In the genomic region with DNA sequence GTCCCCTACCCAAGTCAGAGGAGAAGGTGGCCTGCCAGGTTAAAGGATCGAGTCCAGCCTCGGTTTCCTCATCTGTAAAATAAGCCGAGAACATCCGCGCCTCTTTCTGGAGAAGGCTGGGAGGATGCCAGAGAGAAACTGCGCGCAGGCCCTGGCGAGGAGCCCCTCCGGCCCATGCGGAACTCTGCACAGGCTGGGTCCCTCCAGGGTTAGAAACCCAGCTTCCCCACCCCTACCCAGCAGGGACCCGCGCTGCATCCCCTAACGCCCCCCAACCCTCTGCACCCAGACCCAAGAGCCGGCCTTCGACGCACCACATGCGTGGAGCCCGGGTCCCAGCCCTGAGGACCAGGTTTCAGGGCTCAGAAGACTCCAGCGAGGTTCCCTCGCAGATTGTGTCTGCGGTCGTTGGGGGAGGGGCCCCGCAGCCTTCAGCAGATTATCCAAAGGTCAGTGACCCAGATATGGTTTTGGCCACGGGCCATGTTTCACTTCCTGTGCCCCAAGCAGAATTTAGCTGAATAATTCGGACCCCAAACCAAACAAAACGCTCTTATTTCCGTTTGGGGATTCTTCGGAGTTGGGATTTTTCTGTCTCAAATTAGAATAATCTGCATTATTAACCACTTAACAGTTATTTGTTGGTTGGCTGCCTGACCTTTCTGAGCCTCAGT, we compare ENCODE assay signal across 11 cellular contexts.
A peak's percentile ranks its signal among the peaks of the same experiment; 100 is the strongest.
DNase-seq lines count a peak whose midpoint lies in the region; FAIRE-seq and TF ChIP-seq lines count a peak whose summit lies in the region.
"Had no signal": no experiment of that assay in that cellular context is flagged by ENCODE, and none has a peak within 500 bp of the region (broad histone marks: within the 10 kb centered on the region; RNA-seq: fewer than 3 reads in every experiment).

No MANE protein-coding gene starts in this region.

- peaks cover 72% of the 10 kb centered on the region for H3K27me3 Mint-ChIP-seq in activated CD4-positive, alpha-beta T cell treated with anti-CD3 and anti-CD28 coated beads, Interleukin-2, amount 10 ng/mL, durations not matched to agents 7 days and 5 days

- H3K27ac ChIP-seq in endothelial cell of umbilical vein (ENCODE audit: insufficient read depth, low read depth, low read length) (no peak overlapping the region), spleen (peak overlapping the region in 1 of 8 donors; percentile 5)

- H3K9ac ChIP-seq in endothelial cell of umbilical vein (replicated peaks; ENCODE audit: extremely low read depth, insufficient read depth, low read length), result no peak overlapping the region

- peaks cover 72 to 79% of the 10 kb centered on the region in 2 experiments for H3K27me3 ChIP-seq in endothelial cell of umbilical vein (ENCODE audit: control insufficient read depth in 2 of 2, insufficient read depth in 2 of 2, low read length in 2 of 2)
- peaks cover 21 to 97% (median 74%) of the 10 kb centered on the region in 7 donors for H3K27me3 ChIP-seq in spleen (replicated peaks in 1 of 7)

- H3K9me3 ChIP-seq in endothelial cell of umbilical vein (replicated peaks; ENCODE audit: control insufficient read depth, insufficient read depth, low read length) (no peaks in the 10 kb centered on the region), spleen (no peaks in the 10 kb centered on the region)

- no TSS peak for BruUV-seq in endothelial cell of umbilical vein (replicated peaks; lab: Mats Ljungman, UMichigan)

- TF ChIP-seq POLR2A in endothelial cell of umbilical vein (IDR thresholded peaks at IDR 0.05; ENCODE audit: low read depth, low read length), result no peak
- TF ChIP-seq POLR2A in spleen (IDR thresholded peaks at IDR 0.05), result no peak

- no peaks in the 10 kb centered on the region for H3K36me3 ChIP-seq in endothelial cell of umbilical vein (ENCODE audit: control insufficient read depth in 2 of 2, extremely low read depth in 1 of 2, insufficient read depth in 2 of 2, low read length in 2 of 2)
- H3K36me3 ChIP-seq in spleen, result no peaks in the 10 kb centered on the region

- CTCF ChIA-PET in activated CD4-positive, alpha-beta T cell treated with anti-CD3 and anti-CD28 coated beads, Interleukin-2, amount 10 ng/mL, durations not matched to agents 7 days and 5 days (lab: Charles Lee), result interaction anchor here (0.7 kb wide), 1 partner anchor 37 kb away, joined by 3 read pairs; no protein-coding TSS in a partner anchor
- CTCF ChIA-PET in endothelial cell of umbilical vein (lab: Charles Lee), result no interaction called here

- H3K9me1 ChIP-seq in endothelial cell of umbilical vein (replicated peaks; ENCODE audit: control insufficient read depth, extremely low read depth, insufficient read depth, low read length), result no peaks in the 10 kb centered on the region

- H3K36me3 Mint-ChIP-seq in activated CD4-positive, alpha-beta T cell treated with anti-CD3 and anti-CD28 coated beads, Interleukin-2, amount 10 ng/mL, durations not matched to agents 7 days and 5 days (ENCODE audit: low read depth), result peaks cover 3% of the 10 kb centered on the region

- H3K4me3 ChIP-seq in endothelial cell of umbilical vein (replicated peaks in 1 of 3; ENCODE audit: insufficient read depth in 1 of 3, low read depth in 1 of 3, low read length in 3 of 3) (no peak overlapping the region), spleen (peak overlapping the region in 4 of 8 donors; percentile 5 to 58 (median 15))

- no peak overlapping the region for H2AFZ ChIP-seq in endothelial cell of umbilical vein (ENCODE audit: low read depth, low read length)

- H3K4me1 ChIP-seq in endothelial cell of umbilical vein (ENCODE audit: control insufficient read depth, extremely low read depth, insufficient read depth, low read length) (no peaks in the 10 kb centered on the region), spleen (peaks cover 43 to 64% (median 61%) of the 10 kb centered on the region in 6 donors)

- 0 to 5% (median 4%) methylated on average over 13 to 28 of the region's 28 CpGs for WGBS in spleen, 5 donors

- POLR2A ChIA-PET in activated CD4-positive, alpha-beta T cell treated with anti-CD3 and anti-CD28 coated beads, Interleukin-2, amount 10 ng/mL, durations not matched to agents 7 days and 5 days (lab: Charles Lee), result no interaction called here
- POLR2A ChIA-PET in endothelial cell of umbilical vein (lab: Charles Lee), result interaction anchor here (0.8 kb wide), 1 partner anchor 488 kb away, joined by 3 read pairs; no protein-coding TSS in a partner anchor

- no peaks in the 10 kb centered on the region for H3K9me3 Mint-ChIP-seq in activated CD4-positive, alpha-beta T cell treated with anti-CD3 and anti-CD28 coated beads, Interleukin-2, amount 10 ng/mL, durations not matched to agents 7 days and 5 days

- H3K79me2 ChIP-seq in endothelial cell of umbilical vein (ENCODE audit: control insufficient read depth, insufficient read depth, low read length), result no peaks in the 10 kb centered on the region

- peak; percentile 13 for DNase-seq in activated CD4-positive, alpha-beta T cell treated with anti-CD3 and anti-CD28 coated beads for 48 hours
- DNase-seq in activated CD4-positive, alpha-beta T cell treated with anti-CD3 and anti-CD28 coated beads, Interleukin-2, amount 10 ng/mL, durations not matched to agents 7 days and 5 days, result no peak
- DNase-seq in OCI-M1 (lab: John Stamatoyannopoulos, UW) (peak; percentile 70), endothelial cell of umbilical vein (ENCODE audit: low read depth, low spot score) (no peak), spleen (peak; percentile 81), epidermal melanocyte (ENCODE audit: insufficient read length, low spot score) (no peak), T-helper 9 cell (no peak), medulla oblongata (ENCODE audit: extremely low spot score) (no peak)
- DNase-seq: NCI-H1105 treated with DMSO at 0.1 percent for 48 hours; stimulated activated CD4-positive, alpha-beta T cell treated with anti-CD3 and anti-CD28 coated beads, Interleukin-4, amount 100 ng/mL, for 24 hours had no signal

- dilution Hi-C loops in endothelial cell of umbilical vein (cut with MboI; ENCODE audit: extremely low pct_ligation_motif_present, low sequenced_read_pairs), result no loop called here

- FAIRE-seq in endothelial cell of umbilical vein (lab: Jason Lieb, UNC), result no peak
- FAIRE-seq: bronchial epithelial cell had no signal

- H3K4me2 ChIP-seq in endothelial cell of umbilical vein (ENCODE audit: insufficient read depth, low read length), result no peak overlapping the region

- no peaks in the 10 kb centered on the region for H4K20me1 ChIP-seq in endothelial cell of umbilical vein (replicated peaks; ENCODE audit: control insufficient read depth, extremely low read depth, insufficient read depth, low read length)

- intact Hi-C loops in endothelial cell of umbilical vein (cut with micrococcal nuclease) (no loop called here), spleen (cut with DNase I; ENCODE audit: low total_unique reads) (no loop called here)

- H3K4me3 Mint-ChIP-seq in activated CD4-positive, alpha-beta T cell treated with anti-CD3 and anti-CD28 coated beads, Interleukin-2, amount 10 ng/mL, durations not matched to agents 7 days and 5 days, result no peak overlapping the region

- TF ChIP-seq CTCF in endothelial cell of umbilical vein (IDR thresholded peaks at IDR 0.05; ENCODE audit: extremely low read depth in 1 of 2, insufficient read depth in 1 of 2, low read depth in 1 of 2, low read length in 2 of 2), result no peak
- TF ChIP-seq CTCF in spleen (IDR thresholded peaks at IDR 0.05 in 8 of 11, conservative IDR thresholded peaks at IDR 0.05 in 3 of 11), result no peak

- no peak overlapping the region for H3K27ac Mint-ChIP-seq in activated CD4-positive, alpha-beta T cell treated with anti-CD3 and anti-CD28 coated beads, Interleukin-2, amount 10 ng/mL, durations not matched to agents 7 days and 5 days

- H3K4me1 Mint-ChIP-seq in activated CD4-positive, alpha-beta T cell treated with anti-CD3 and anti-CD28 coated beads, Interleukin-2, amount 10 ng/mL, durations not matched to agents 7 days and 5 days, result peaks cover 40% of the 10 kb centered on the region

TF ChIP-seq in endothelial cell of umbilical vein, 7 proteins besides CTCF, POLR2A, EP300 and RAD21:
- TF ChIP-seq JUN (IDR thresholded peaks at IDR 0.05; ENCODE audit: borderline replicate concordance, insufficient read depth, insufficient read length, low read depth), result no peak
- TF ChIP-seq EZH2 (IDR thresholded peaks at IDR 0.05; ENCODE audit: borderline replicate concordance, low read depth, low read length, severe bottlenecking), result peak; percentile 77
- TF ChIP-seq MYC (IDR thresholded peaks at IDR 0.05; ENCODE audit: low read depth, low read length), result no peak

Comparison
In these comparisons a context has a peak if more than half of its experiments do, and no peak if none do; other contexts are left out.
1. DNase-seq: peak in activated CD4-positive, alpha-beta T cell treated with anti-CD3 and anti-CD28 coated beads for 48 hours (single experiment), OCI-M1 (single experiment) and spleen (single experiment); none in activated CD4-positive, alpha-beta T cell treated with anti-CD3 and anti-CD28 coated beads, Interleukin-2, amount 10 ng/mL, durations not matched to agents 7 days and 5 days (single experiment), endothelial cell of umbilical vein (single experiment), epidermal melanocyte (single experiment), T-helper 9 cell (single experiment) and medulla oblongata (single experiment).